In genomic region chr6:129163551-129163950, GRCh38 we compare ENCODE assay signal across 28 cellular contexts.
"Had no signal": no experiment of that assay in that cellular context is flagged by ENCODE, and none has a peak within 500 bp of the region (broad histone marks: within the 10 kb centered on the region; RNA-seq: fewer than 3 reads in every experiment).

No MANE protein-coding gene starts in this region.

- FAIRE-seq: colon, endothelial cell of umbilical vein, kidney had no signal

- H3K27ac ChIP-seq: coronary artery, dorsolateral prefrontal cortex, epithelial cell of prostate, esophagus squamous epithelium, gastrocnemius medialis, left lung, lower lobe of right lung had no signal

- H3K4me3 ChIP-seq: coronary artery, dorsolateral prefrontal cortex, esophagus squamous epithelium, gastrocnemius medialis, heart right ventricle, left lung, lower lobe of right lung had no signal

- H3K27me3 ChIP-seq: dorsolateral prefrontal cortex, esophagus squamous epithelium, gastrocnemius medialis, heart right ventricle, left lung had no signal

- DNase-seq: dermis blood vessel endothelial cell; dorsolateral prefrontal cortex; effector CD4-positive, alpha-beta T cell; effector memory CD4-positive, alpha-beta T cell; erythroblast; esophagus squamous epithelium; foreskin fibroblast; foreskin melanocyte; gastrocnemius medialis; glutamatergic neuron; head of caudate nucleus; heart right ventricle; hypothalamus; immature natural killer cell; islet precursor cell; kidney; kidney glomerular epithelial cell; left cardiac atrium; left lung; left ventricle myocardium superior; lower lobe of right lung; mesendoderm; midbrain had no signal

- H3K4me1 ChIP-seq: esophagus squamous epithelium, gastrocnemius medialis, left lung, lower lobe of right lung had no signal

- ATAC-seq: esophagus mucosa, gastrocnemius medialis, left cardiac atrium, left lung, lower lobe of right lung had no signal

- H3K36me3 ChIP-seq: esophagus squamous epithelium, left lung, lower lobe of right lung had no signal

- H3K9me3 ChIP-seq: esophagus squamous epithelium, gastrocnemius medialis, heart right ventricle, left lung, lower lobe of right lung had no signal
